ENCODE assay signal across 3 cellular contexts in the genomic region with DNA sequence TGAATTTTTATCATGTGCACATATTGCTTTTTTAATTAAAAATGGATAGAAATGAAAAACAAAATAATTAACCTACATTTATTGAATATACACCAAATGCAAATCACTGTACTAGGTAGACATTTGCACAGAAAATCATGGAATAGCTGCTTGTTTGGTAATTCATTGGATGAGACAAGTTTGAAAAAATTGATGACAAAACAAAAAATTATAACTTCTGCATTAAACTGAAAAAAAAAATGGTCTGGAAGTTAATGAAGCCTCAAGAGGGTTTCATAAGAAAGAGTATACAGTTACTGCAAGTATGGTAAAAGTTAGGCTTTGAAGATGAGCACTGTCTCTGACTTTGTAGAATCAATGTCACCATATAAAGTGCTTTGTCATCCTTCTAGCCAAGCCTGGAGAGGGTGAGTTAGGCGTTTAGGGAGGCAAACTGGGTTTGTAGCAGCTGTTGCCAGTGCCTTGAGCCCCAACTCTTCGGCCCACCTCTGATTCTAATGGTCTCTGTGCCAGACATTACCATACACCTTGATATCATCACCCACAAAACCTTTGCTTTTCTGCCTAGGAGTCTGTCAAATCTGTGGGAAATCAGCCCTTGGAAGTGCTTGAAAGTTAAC.
A peak's percentile ranks its signal among the peaks of the same experiment; 100 is the strongest.
TF ChIP-seq lines count a peak whose summit lies in the region.

No MANE protein-coding gene starts in this region.

TF ChIP-seq in HepG2, 621 proteins besides CTCF, POLR2A, EP300 and RAD21 (continued from another document):
- TF ChIP-seq, protein P1, sequence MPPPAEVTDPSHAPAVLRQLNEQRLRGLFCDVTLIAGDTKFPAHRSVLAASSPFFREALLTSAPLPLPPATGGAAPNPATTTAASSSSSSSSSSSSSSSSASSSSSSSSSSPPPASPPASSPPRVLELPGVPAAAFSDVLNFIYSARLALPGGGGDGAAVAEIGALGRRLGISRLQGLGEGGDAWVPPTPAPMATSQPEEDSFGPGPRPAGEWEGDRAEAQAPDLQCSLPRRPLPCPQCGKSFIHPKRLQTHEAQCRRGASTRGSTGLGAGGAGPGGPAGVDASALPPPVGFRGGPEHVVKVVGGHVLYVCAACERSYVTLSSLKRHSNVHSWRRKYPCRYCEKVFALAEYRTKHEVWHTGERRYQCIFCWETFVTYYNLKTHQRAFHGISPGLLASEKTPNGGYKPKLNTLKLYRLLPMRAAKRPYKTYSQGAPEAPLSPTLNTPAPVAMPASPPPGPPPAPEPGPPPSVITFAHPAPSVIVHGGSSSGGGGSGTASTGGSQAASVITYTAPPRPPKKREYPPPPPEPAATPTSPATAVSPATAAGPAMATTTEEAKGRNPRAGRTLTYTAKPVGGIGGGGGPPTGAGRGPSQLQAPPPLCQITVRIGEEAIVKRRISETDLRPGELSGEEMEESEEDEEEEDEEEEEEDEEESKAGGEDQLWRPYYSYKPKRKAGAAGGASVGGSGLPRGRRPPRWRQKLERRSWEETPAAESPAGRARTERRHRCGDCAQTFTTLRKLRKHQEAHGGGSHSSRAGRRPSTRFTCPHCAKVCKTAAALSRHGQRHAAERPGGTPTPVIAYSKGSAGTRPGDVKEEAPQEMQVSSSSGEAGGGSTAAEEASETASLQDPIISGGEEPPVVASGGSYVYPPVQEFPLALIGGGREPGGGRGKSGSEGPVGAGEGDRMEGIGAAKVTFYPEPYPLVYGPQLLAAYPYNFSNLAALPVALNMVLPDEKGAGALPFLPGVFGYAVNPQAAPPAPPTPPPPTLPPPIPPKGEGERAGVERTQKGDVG (CRISPR knock-in tag; IDR thresholded peaks at IDR 0.05; ENCODE audit: borderline replicate concordance), result no peak
- TF ChIP-seq ZNF670 (CRISPR knock-in tag; IDR thresholded peaks at IDR 0.05; ENCODE audit: borderline replicate concordance) (no peak), HNF4G (IDR thresholded peaks at IDR 0.05; ENCODE audit: borderline replicate concordance, low read depth, low read length) (no peak), HNF4G (CRISPR knock-in tag; IDR thresholded peaks at IDR 0.05; ENCODE audit: borderline replicate concordance, low read depth) (no peak), NFE2L2 (IDR thresholded peaks at IDR 0.05; ENCODE audit: low read length) (peak; percentile 73; the same call in 1 of the 2 replicates), MAFK (conservative IDR thresholded peaks at IDR 0.05 in 1 of 2, IDR thresholded peaks at IDR 0.05 in 1 of 2; ENCODE audit: low read length in 2 of 2) (peak; percentile 90 to 94)
TF ChIP-seq in HepG2: peak in this region for 3.

TF ChIP-seq in endothelial cell of umbilical vein, 7 proteins besides CTCF, POLR2A, EP300 and RAD21 (continued from another document):
- TF ChIP-seq POLR2AphosphoS5 (IDR thresholded peaks at IDR 0.05; ENCODE audit: insufficient read depth, low read depth, low read length), result no peak
- no peak for TF ChIP-seq JUN (IDR thresholded peaks at IDR 0.05; ENCODE audit: borderline replicate concordance, insufficient read depth, insufficient read length, low read depth)
- TF ChIP-seq MYC (IDR thresholded peaks at IDR 0.05; ENCODE audit: low read depth, low read length), result no peak
- no peak for TF ChIP-seq GATA2 (IDR thresholded peaks at IDR 0.05; ENCODE audit: insufficient read depth, insufficient read length, low read depth, low read length)
- TF ChIP-seq FOS (IDR thresholded peaks at IDR 0.05; ENCODE audit: borderline replicate concordance, insufficient read depth, low read length), result no peak
- TF ChIP-seq, protein P2, sequence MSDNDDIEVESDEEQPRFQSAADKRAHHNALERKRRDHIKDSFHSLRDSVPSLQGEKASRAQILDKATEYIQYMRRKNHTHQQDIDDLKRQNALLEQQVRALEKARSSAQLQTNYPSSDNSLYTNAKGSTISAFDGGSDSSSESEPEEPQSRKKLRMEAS (IDR thresholded peaks at IDR 0.05; ENCODE audit: insufficient read depth, insufficient read length), result no peak

TF ChIP-seq in SK-N-SH, 30 proteins besides CTCF, POLR2A, EP300 and RAD21 (continued from another document):
- TF ChIP-seq EZH2phosphoT487 (IDR thresholded peaks at IDR 0.05; ENCODE audit: borderline replicate concordance, low read depth) (no peak), FOXM1 (IDR thresholded peaks at IDR 0.05; ENCODE audit: low read depth) (no peak), TAF1 (IDR thresholded peaks at IDR 0.05; ENCODE audit: borderline replicate concordance, low read depth, low read length) (no peak), POLR2AphosphoS5 (IDR thresholded peaks at IDR 0.05; ENCODE audit: low read depth, low read length) (no peak), NRF1 (IDR thresholded peaks at IDR 0.05; ENCODE audit: low read depth, low read length) (no peak), ELF1 (IDR thresholded peaks at IDR 0.05) (no peak), RXRA (IDR thresholded peaks at IDR 0.05; ENCODE audit: borderline replicate concordance, low read depth) (no peak), JUND (IDR thresholded peaks at IDR 0.05) (no peak), TCF12 (IDR thresholded peaks at IDR 0.05) (no peak), TEAD4 (IDR thresholded peaks at IDR 0.05; ENCODE audit: borderline replicate concordance, insufficient read depth) (no peak), NFIC (IDR thresholded peaks at IDR 0.05; ENCODE audit: borderline replicate concordance) (no peak), CHD2 (IDR thresholded peaks at IDR 0.05; ENCODE audit: low read length, partially characterized antibody) (no peak), SMC3 (IDR thresholded peaks at IDR 0.05; ENCODE audit: low read depth, low read length) (no peak), FOXJ3 (CRISPR knock-in tag; IDR thresholded peaks at IDR 0.05) (no peak)
- TF ChIP-seq, protein P3, sequence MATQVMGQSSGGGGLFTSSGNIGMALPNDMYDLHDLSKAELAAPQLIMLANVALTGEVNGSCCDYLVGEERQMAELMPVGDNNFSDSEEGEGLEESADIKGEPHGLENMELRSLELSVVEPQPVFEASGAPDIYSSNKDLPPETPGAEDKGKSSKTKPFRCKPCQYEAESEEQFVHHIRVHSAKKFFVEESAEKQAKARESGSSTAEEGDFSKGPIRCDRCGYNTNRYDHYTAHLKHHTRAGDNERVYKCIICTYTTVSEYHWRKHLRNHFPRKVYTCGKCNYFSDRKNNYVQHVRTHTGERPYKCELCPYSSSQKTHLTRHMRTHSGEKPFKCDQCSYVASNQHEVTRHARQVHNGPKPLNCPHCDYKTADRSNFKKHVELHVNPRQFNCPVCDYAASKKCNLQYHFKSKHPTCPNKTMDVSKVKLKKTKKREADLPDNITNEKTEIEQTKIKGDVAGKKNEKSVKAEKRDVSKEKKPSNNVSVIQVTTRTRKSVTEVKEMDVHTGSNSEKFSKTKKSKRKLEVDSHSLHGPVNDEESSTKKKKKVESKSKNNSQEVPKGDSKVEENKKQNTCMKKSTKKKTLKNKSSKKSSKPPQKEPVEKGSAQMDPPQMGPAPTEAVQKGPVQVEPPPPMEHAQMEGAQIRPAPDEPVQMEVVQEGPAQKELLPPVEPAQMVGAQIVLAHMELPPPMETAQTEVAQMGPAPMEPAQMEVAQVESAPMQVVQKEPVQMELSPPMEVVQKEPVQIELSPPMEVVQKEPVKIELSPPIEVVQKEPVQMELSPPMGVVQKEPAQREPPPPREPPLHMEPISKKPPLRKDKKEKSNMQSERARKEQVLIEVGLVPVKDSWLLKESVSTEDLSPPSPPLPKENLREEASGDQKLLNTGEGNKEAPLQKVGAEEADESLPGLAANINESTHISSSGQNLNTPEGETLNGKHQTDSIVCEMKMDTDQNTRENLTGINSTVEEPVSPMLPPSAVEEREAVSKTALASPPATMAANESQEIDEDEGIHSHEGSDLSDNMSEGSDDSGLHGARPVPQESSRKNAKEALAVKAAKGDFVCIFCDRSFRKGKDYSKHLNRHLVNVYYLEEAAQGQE (IDR thresholded peaks at IDR 0.05; ENCODE audit: low read depth, low read length), result no peak
TF ChIP-seq in SK-N-SH: peak in this region for 0.
